ENCODE assay signal across 1 cellular context in the genomic region with DNA sequence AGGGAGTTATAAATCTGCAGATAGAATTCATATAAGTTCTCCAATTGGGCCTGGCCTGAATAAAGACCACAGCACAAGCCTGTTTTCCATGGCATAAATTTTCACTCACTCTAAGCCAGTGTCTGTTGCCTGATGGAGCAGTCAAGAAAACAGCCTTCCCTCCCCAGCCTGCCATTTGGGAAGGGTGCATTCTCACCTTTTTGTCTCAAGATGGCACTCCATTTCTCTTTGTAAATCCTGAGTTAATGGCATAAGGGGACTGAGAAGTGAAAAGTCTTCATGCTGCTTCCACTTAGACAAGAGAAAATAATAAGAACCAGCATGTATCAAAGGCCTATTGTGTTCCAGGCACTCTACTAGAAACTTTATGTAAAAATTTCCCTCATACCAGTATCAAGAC.
TF ChIP-seq lines count a peak whose summit lies in the region.

No MANE protein-coding gene starts in this region.

TF ChIP-seq in H1, 55 proteins besides CTCF, POLR2A, EP300 and RAD21 (continued from another document):
- TF ChIP-seq, protein P1, sequence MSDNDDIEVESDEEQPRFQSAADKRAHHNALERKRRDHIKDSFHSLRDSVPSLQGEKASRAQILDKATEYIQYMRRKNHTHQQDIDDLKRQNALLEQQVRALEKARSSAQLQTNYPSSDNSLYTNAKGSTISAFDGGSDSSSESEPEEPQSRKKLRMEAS (IDR thresholded peaks at IDR 0.05) = no peak
- TF ChIP-seq, protein P2, sequence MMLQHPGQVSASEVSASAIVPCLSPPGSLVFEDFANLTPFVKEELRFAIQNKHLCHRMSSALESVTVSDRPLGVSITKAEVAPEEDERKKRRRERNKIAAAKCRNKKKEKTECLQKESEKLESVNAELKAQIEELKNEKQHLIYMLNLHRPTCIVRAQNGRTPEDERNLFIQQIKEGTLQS (IDR thresholded peaks at IDR 0.05; ENCODE audit: insufficient read depth, low read depth, low read length) = no peak
- TF ChIP-seq YY1 (IDR thresholded peaks at IDR 0.05; ENCODE audit: low read depth, low read length) = no peak
- TF ChIP-seq CREB1 (IDR thresholded peaks at IDR 0.05) = no peak
- TF ChIP-seq CHD7 (IDR thresholded peaks at IDR 0.05; ENCODE audit: insufficient replicate concordance, low read length) = no peak
- TF ChIP-seq GABPA (IDR thresholded peaks at IDR 0.05; ENCODE audit: borderline replicate concordance, insufficient read depth, low read length) = no peak
- TF ChIP-seq SIRT6 (IDR thresholded peaks at IDR 0.05; ENCODE audit: low read length) = no peak
- TF ChIP-seq BACH1 (IDR thresholded peaks at IDR 0.05; ENCODE audit: low read length) = no peak
- no peak for TF ChIP-seq RFX5 (IDR thresholded peaks at IDR 0.05; ENCODE audit: borderline replicate concordance, low read depth, low read length)
- TF ChIP-seq RNF2 (IDR thresholded peaks at IDR 0.05; ENCODE audit: borderline replicate concordance, low read depth, low read length, missing control alignments, poor library complexity, severe bottlenecking) = no peak
